ENCODE assay signal across 1 cellular context in genomic region chr18:38768504-38768903, GRCh38.
A peak's percentile ranks its signal among the peaks of the same experiment; 100 is the strongest.
TF ChIP-seq lines count a peak whose summit lies in the region.

No MANE protein-coding gene starts in this region.

TF ChIP-seq in HepG2, 621 proteins besides CTCF, POLR2A, EP300 and RAD21 (continued from another document):
- no peak for TF ChIP-seq ZNF263 (CRISPR knock-in tag; IDR thresholded peaks at IDR 0.05)
- no peak for TF ChIP-seq ZNF414 (CRISPR knock-in tag; IDR thresholded peaks at IDR 0.05)
- TF ChIP-seq RBAK (CRISPR knock-in tag; IDR thresholded peaks at IDR 0.05) = no peak
- peak; percentile 58 for TF ChIP-seq MAFF (IDR thresholded peaks at IDR 0.05; ENCODE audit: low read depth, low read length)
- TF ChIP-seq SNRNP70 (IDR thresholded peaks at IDR 0.05; ENCODE audit: low read depth, low read length) = no peak
- TF ChIP-seq ZBTB34 (CRISPR knock-in tag; IDR thresholded peaks at IDR 0.05) = no peak
- TF ChIP-seq HIVEP1 (CRISPR knock-in tag; IDR thresholded peaks at IDR 0.05) = no peak
